In genomic region chr3:187967982-187968381, GRCh38 we compare ENCODE assay signal across 1 cellular context.
TF ChIP-seq lines count a peak whose summit lies in the region.

No MANE protein-coding gene starts in this region.

TF ChIP-seq in IMR-90, 13 proteins besides CTCF, POLR2A, EP300 and RAD21 (continued from another document):
- TF ChIP-seq ELK1 (IDR thresholded peaks at IDR 0.05; ENCODE audit: borderline replicate concordance, low read depth, low read length) = no peak
- TF ChIP-seq BHLHE40 (IDR thresholded peaks at IDR 0.05; ENCODE audit: low read depth, low read length) = no peak
- TF ChIP-seq CHD1 (IDR thresholded peaks at IDR 0.05; ENCODE audit: low read depth, low read length) = no peak
- no peak for TF ChIP-seq RCOR1 (IDR thresholded peaks at IDR 0.05; ENCODE audit: insufficient replicate concordance, low read length)
- no peak for TF ChIP-seq CEBPB (IDR thresholded peaks at IDR 0.05; ENCODE audit: low read depth, low read length)
- TF ChIP-seq RFX5 (IDR thresholded peaks at IDR 0.05; ENCODE audit: low read depth, low read length) = no peak
- TF ChIP-seq SMC3 (IDR thresholded peaks at IDR 0.05; ENCODE audit: low read depth, low read length) = no peak
- TF ChIP-seq MAZ (IDR thresholded peaks at IDR 0.05; ENCODE audit: borderline replicate concordance, low read depth, low read length) = no peak
- no peak for TF ChIP-seq NFE2L2 (IDR thresholded peaks at IDR 0.05; ENCODE audit: low read depth, low read length)
- no peak for TF ChIP-seq FOS (IDR thresholded peaks at IDR 0.05; ENCODE audit: low read depth, low read length)
- TF ChIP-seq MXI1 (IDR thresholded peaks at IDR 0.05; ENCODE audit: borderline replicate concordance, low read depth, low read length) = no peak
TF ChIP-seq in IMR-90: peak in this region for 0.
